ENCODE assay signal across 10 cellular contexts in the genomic region with DNA sequence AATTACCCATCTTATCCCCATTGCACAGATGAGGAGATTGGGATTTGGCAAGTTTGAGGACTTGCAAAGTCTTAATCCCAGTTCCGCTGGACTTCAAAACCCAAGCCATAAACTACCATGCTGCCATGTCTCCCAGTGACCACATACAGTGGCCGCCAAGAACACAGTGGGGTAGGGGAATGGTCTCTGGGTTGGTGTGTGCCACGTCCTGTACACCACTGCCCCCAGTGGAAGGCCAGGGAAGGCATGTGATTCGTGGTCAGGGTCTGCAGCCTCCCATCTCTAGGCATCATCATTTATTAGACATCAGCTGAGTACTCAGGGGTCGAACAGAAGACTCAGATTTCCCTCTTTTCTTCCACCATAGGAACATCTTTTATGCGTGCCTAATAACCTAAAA.
DNase-seq lines count a peak whose midpoint lies in the region; ATAC-seq and TF ChIP-seq lines count a peak whose summit lies in the region.
"Had no signal": no experiment of that assay in that cellular context is flagged by ENCODE, and none has a peak within 500 bp of the region (broad histone marks: within the 10 kb centered on the region; RNA-seq: fewer than 3 reads in every experiment).

No MANE protein-coding gene starts in this region.

- H3K79me2 ChIP-seq in PC-3 (ENCODE audit: low read length) = no peaks in the 10 kb centered on the region

- H3K27ac Mint-ChIP-seq in natural killer cell = no peak overlapping the region
- H3K27ac Mint-ChIP-seq in natural killer cell treated with Interleukin-12 subunit alpha and Interleukin-12 subunit beta and Interleukin-15 and Interleukin-18, amount 100 ng/mL, for 72 hours = no peak overlapping the region
- H3K27ac Mint-ChIP-seq: activated naive CD8-positive, alpha-beta T cell treated with anti-CD3 and anti-CD28 coated beads, Interleukin-2, amount 10 ng/mL, durations not matched to agents 7 days and 5 days had no signal

- H3K27ac ChIP-seq in PC-3 (ENCODE audit: low read length) (no peak overlapping the region), uterus (peak overlapping the region in 1 of 2 donors; percentile 90)
- H3K27ac ChIP-seq: neutrophil had no signal

- TF ChIP-seq CTCF in natural killer cell (IDR thresholded peaks at IDR 0.05) (peak; percentile 9), PC-3 (conservative IDR thresholded peaks at IDR 0.05; ENCODE audit: low read depth, low read length) (peak; percentile 61), epithelial cell of esophagus (IDR thresholded peaks at IDR 0.05; ENCODE audit: insufficient read depth, low read depth, low read length, missing control alignments) (peak; percentile 43), uterus (IDR thresholded peaks at IDR 0.05) (peak in 3 of 4 experiments; percentile 26 to 33 (median 26))

- no peaks in the 10 kb centered on the region for H3K9me3 Mint-ChIP-seq in natural killer cell
- H3K9me3 Mint-ChIP-seq in natural killer cell treated with Interleukin-12 subunit alpha and Interleukin-12 subunit beta and Interleukin-15 and Interleukin-18, amount 100 ng/mL, for 72 hours = no peaks in the 10 kb centered on the region
- H3K9me3 Mint-ChIP-seq: activated naive CD8-positive, alpha-beta T cell treated with anti-CD3 and anti-CD28 coated beads, Interleukin-2, amount 10 ng/mL, durations not matched to agents 7 days and 5 days had no signal

- no peaks in the 10 kb centered on the region for H3K36me3 Mint-ChIP-seq in natural killer cell
- no peaks in the 10 kb centered on the region for H3K36me3 Mint-ChIP-seq in natural killer cell treated with Interleukin-12 subunit alpha and Interleukin-12 subunit beta and Interleukin-15 and Interleukin-18, amount 100 ng/mL, for 72 hours

- no peak overlapping the region for H3K4me2 ChIP-seq in PC-3 (ENCODE audit: low read length)

- H3K36me3 ChIP-seq in PC-3 (ENCODE audit: low read depth, low read length) = no peaks in the 10 kb centered on the region
- H3K36me3 ChIP-seq in uterus = no peaks in the 10 kb centered on the region
- H3K36me3 ChIP-seq: neutrophil had no signal

- no peaks in the 10 kb centered on the region for H3K4me1 Mint-ChIP-seq in natural killer cell
- H3K4me1 Mint-ChIP-seq in natural killer cell treated with Interleukin-12 subunit alpha and Interleukin-12 subunit beta and Interleukin-15 and Interleukin-18, amount 100 ng/mL, for 72 hours (ENCODE audit: low read depth in 2 of 2) = no peaks in the 10 kb centered on the region

- no peaks in the 10 kb centered on the region for H4K20me1 ChIP-seq in PC-3 (ENCODE audit: low read length)

- DNase-seq in natural killer cell (no peak), PC-3 (no peak), epithelial cell of esophagus (ENCODE audit: low read depth) (no peak), uterus (no peak), AG20443 (ENCODE audit: low spot score) (no peak)
- no peak for DNase-seq in natural killer cell treated with Interleukin-12 subunit alpha and Interleukin-12 subunit beta and Interleukin-15 and Interleukin-18, amount 100 ng/mL, for 72 hours (ENCODE audit: low spot score)
- DNase-seq: activated naive CD8-positive, alpha-beta T cell treated with anti-CD3 and anti-CD28 coated beads, Interleukin-2, amount 10 ng/mL, durations not matched to agents 7 days and 5 days had no signal

- no peaks in the 10 kb centered on the region for H3K9me3 ChIP-seq in PC-3 (ENCODE audit: low read length)
- no peaks in the 10 kb centered on the region for H3K9me3 ChIP-seq in uterus
- H3K9me3 ChIP-seq: neutrophil had no signal

- H3K27me3 ChIP-seq in PC-3 (ENCODE audit: low read length) = no peaks in the 10 kb centered on the region
- H3K27me3 ChIP-seq in uterus = no peaks in the 10 kb centered on the region
- H3K27me3 ChIP-seq: neutrophil had no signal

- POLR2A ChIA-PET in PC-3 (lab: Charles Lee; ENCODE audit: unreplicated experiment) = no interaction called here

- H3K4me3 ChIP-seq in PC-3 (ENCODE audit: low read length) (no peak overlapping the region), epithelial cell of esophagus (ENCODE audit: low read length) (no peak overlapping the region), uterus (no peak overlapping the region)

- no TSS peak for BruUV-seq in PC-3 (replicated peaks; lab: Mats Ljungman, UMichigan)

- intact Hi-C loops in natural killer cell (cut with micrococcal nuclease) = no loop called here
- intact Hi-C loops in PC-3 (cut with micrococcal nuclease) = loop anchor here (10.0 kb wide), 1 partner anchor 102 kb away; no protein-coding TSS in a partner anchor
- intact Hi-C loops in uterus (cut with DNase I; ENCODE audit: low total_unique reads) = loop anchor here (5.0 kb wide), 1 partner anchor 75 kb away; a partner anchor contains a TSS

- H3K9me2 ChIP-seq in PC-3 (replicated peaks; ENCODE audit: low read length) = no peaks in the 10 kb centered on the region

- H2AFZ ChIP-seq in PC-3 (ENCODE audit: low read length) = no peak overlapping the region

- H3K4me3 Mint-ChIP-seq in natural killer cell = no peak overlapping the region
- H3K4me3 Mint-ChIP-seq in natural killer cell treated with Interleukin-12 subunit alpha and Interleukin-12 subunit beta and Interleukin-15 and Interleukin-18, amount 100 ng/mL, for 72 hours = no peak overlapping the region
- H3K4me3 Mint-ChIP-seq: activated naive CD8-positive, alpha-beta T cell treated with anti-CD3 and anti-CD28 coated beads, Interleukin-2, amount 10 ng/mL, durations not matched to agents 7 days and 5 days had no signal

- no peak overlapping the region for H3K9ac ChIP-seq in PC-3 (ENCODE audit: low read length)

- CTCF ChIA-PET in PC-3 (lab: Charles Lee) = no interaction called here

- ATAC-seq in natural killer cell = peak in 1 of 3 donors; percentile 57
- ATAC-seq in natural killer cell treated with Interleukin-12 subunit alpha and Interleukin-12 subunit beta and Interleukin-15 and Interleukin-18, amount 100 ng/mL, for 72 hours = no peak
- 0 out of 2 replicates have a peak, but pooled peaks have one; percentile 26 for ATAC-seq in PC-3
- ATAC-seq in GM19395 (IDR thresholded peaks at IDR 0.05; ENCODE audit: unreplicated experiment) = no peak
- ATAC-seq in GM21717 (IDR thresholded peaks at IDR 0.05; ENCODE audit: unreplicated experiment) = no peak

- H3K4me1 ChIP-seq in PC-3 (ENCODE audit: insufficient read depth, low read length) (peaks cover 10% of the 10 kb centered on the region), uterus (peaks cover 9 to 13% of the 10 kb centered on the region in 2 donors)

- no peak for TF ChIP-seq POLR2A in uterus (IDR thresholded peaks at IDR 0.05)

- no peaks in the 10 kb centered on the region for H3K27me3 Mint-ChIP-seq in natural killer cell (ENCODE audit: low read depth in 2 of 2)
- peaks cover 9 to 10% of the 10 kb centered on the region in 2 donors for H3K27me3 Mint-ChIP-seq in natural killer cell treated with Interleukin-12 subunit alpha and Interleukin-12 subunit beta and Interleukin-15 and Interleukin-18, amount 100 ng/mL, for 72 hours
- H3K27me3 Mint-ChIP-seq: activated naive CD8-positive, alpha-beta T cell treated with anti-CD3 and anti-CD28 coated beads, Interleukin-2, amount 10 ng/mL, durations not matched to agents 7 days and 5 days had no signal

- no peaks in the 10 kb centered on the region for H3F3A ChIP-seq in PC-3 (ENCODE audit: low read length, unreplicated experiment)

Comparison
In these comparisons a context has a peak if more than half of its experiments do, and no peak if none do; other contexts are left out.
1. CTCF ChIP-seq: peak in every context shown above with its lines; median percentile 61 in PC-3; 43 in epithelial cell of esophagus; 26 in uterus; 9 in natural killer cell.